Comparison of ENCODE assay signal across 22 cellular contexts in genomic region chr20:61257596-61257995, GRCh38. TPM values are rescaled to one million over a fixed set of nuclear protein-coding genes. Genes with fewer than 3 reads are reported as not detected.
A peak's percentile ranks its signal among the peaks of the same experiment; 100 is the strongest.
DNase-seq lines count a peak whose midpoint lies in the region; ATAC-seq, FAIRE-seq and TF ChIP-seq lines count a peak whose summit lies in the region.
"Had no signal": no experiment of that assay in that cellular context is flagged by ENCODE, and none has a peak within 500 bp of the region (broad histone marks: within the 10 kb centered on the region; RNA-seq: fewer than 3 reads in every experiment).

No MANE protein-coding gene starts in this region.

- H3K4me3 ChIP-seq in BE2C (ENCODE audit: low read depth, low read length) (peak overlapping the region; percentile 41), Loucy (ENCODE audit: low read length, poor library complexity, severe bottlenecking) (peak overlapping the region; percentile 50), hepatocyte (no peak overlapping the region)
- H3K4me3 ChIP-seq: A549, K562 had no signal

- H3K79me2 ChIP-seq in Loucy (ENCODE audit: insufficient read depth, low read length) (no peaks in the 10 kb centered on the region), hepatocyte (no peaks in the 10 kb centered on the region)

- POLR2A ChIA-PET in activated CD4-positive, alpha-beta T cell treated with anti-CD3 and anti-CD28 coated beads, Interleukin-2, amount 10 ng/mL, durations not matched to agents 7 days and 5 days (lab: Charles Lee) = no interaction called here

- H3K36me3 ChIP-seq in BE2C (no peaks in the 10 kb centered on the region), Loucy (ENCODE audit: insufficient read depth, low read length) (no peaks in the 10 kb centered on the region), hepatocyte (replicated peaks; ENCODE audit: insufficient read depth, low read depth) (no peaks in the 10 kb centered on the region)

- H4K20me1 ChIP-seq in Loucy (ENCODE audit: insufficient read depth, low read length, poor library complexity, severe bottlenecking) (no peaks in the 10 kb centered on the region), hepatocyte (ENCODE audit: insufficient read depth, poor library complexity, severe bottlenecking) (no peaks in the 10 kb centered on the region)

- no peak overlapping the region for H3K27ac Mint-ChIP-seq in activated CD4-positive, alpha-beta T cell treated with anti-CD3 and anti-CD28 coated beads, Interleukin-2, amount 10 ng/mL, durations not matched to agents 7 days and 5 days
- H3K27ac Mint-ChIP-seq: CD4-positive, CD25-positive, alpha-beta regulatory T cell; CD8-positive, alpha-beta memory T cell; H9 had no signal

- WGBS in hepatocyte (ENCODE audit: low lambda C conversion rate, missing lambda C conversion rate) = 86% methylated on average over 20 of the region's 20 CpGs

- TF ChIP-seq CTCF in BE2C (IDR thresholded peaks at IDR 0.05; ENCODE audit: low read depth, low read length) (no peak), Loucy (conservative IDR thresholded peaks at IDR 0.05; ENCODE audit: low read length) (no peak), hepatocyte (IDR thresholded peaks at IDR 0.05; ENCODE audit: poor library complexity) (no peak)

- no peaks in the 10 kb centered on the region for H3F3A ChIP-seq in Loucy (ENCODE audit: low read depth)

- H3K4me1 Mint-ChIP-seq in activated CD4-positive, alpha-beta T cell treated with anti-CD3 and anti-CD28 coated beads, Interleukin-2, amount 10 ng/mL, durations not matched to agents 7 days and 5 days = peaks cover 3% of the 10 kb centered on the region

- peaks cover 21% of the 10 kb centered on the region for H3K27me3 Mint-ChIP-seq in activated CD4-positive, alpha-beta T cell treated with anti-CD3 and anti-CD28 coated beads, Interleukin-2, amount 10 ng/mL, durations not matched to agents 7 days and 5 days

- peak overlapping the region; percentile 42 for H3K4me2 ChIP-seq in Loucy (ENCODE audit: low read depth, low read length, poor library complexity, severe bottlenecking)
- H3K4me2 ChIP-seq in hepatocyte = no peak overlapping the region
- H3K4me2 ChIP-seq: A549 had no signal

- no peak overlapping the region for H3K4me3 Mint-ChIP-seq in activated CD4-positive, alpha-beta T cell treated with anti-CD3 and anti-CD28 coated beads, Interleukin-2, amount 10 ng/mL, durations not matched to agents 7 days and 5 days
- H3K4me3 Mint-ChIP-seq: CD8-positive, alpha-beta memory T cell; H9 had no signal

- 0 out of 2 replicates have a peak overlapping the region, but pooled peaks have one; percentile 84 for H2AFZ ChIP-seq in Loucy (ENCODE audit: low read length)
- no peak overlapping the region for H2AFZ ChIP-seq in hepatocyte

- H3K36me3 Mint-ChIP-seq in activated CD4-positive, alpha-beta T cell treated with anti-CD3 and anti-CD28 coated beads, Interleukin-2, amount 10 ng/mL, durations not matched to agents 7 days and 5 days (ENCODE audit: low read depth) = no peaks in the 10 kb centered on the region
- H3K36me3 Mint-ChIP-seq: CD4-positive, CD25-positive, alpha-beta regulatory T cell; CD8-positive, alpha-beta memory T cell had no signal

- no peak overlapping the region for H3K27ac ChIP-seq in hepatocyte
- H3K27ac ChIP-seq: 22Rv1, A549, HL-60 had no signal

- DNase-seq in BE2C = peak; percentile 60
- DNase-seq in hepatocyte (ENCODE audit: low spot score) = peak; percentile 12
- peak; percentile 57 for DNase-seq in mucosa of gallbladder (ENCODE audit: low spot score)
- no peak for DNase-seq in hippocampal formation (lab: John Stamatoyannopoulos, UW)
- no peak for DNase-seq in GM12891 (ENCODE audit: insufficient read length, low spot score)
- DNase-seq in activated CD4-positive, alpha-beta T cell treated with anti-CD3 and anti-CD28 coated beads, Interleukin-2, amount 10 ng/mL, durations not matched to agents 7 days and 5 days = no peak
- DNase-seq: AML-193; C1 segment of cervical spinal cord; Caco-2; CD4-positive, CD25-positive, alpha-beta regulatory T cell; CD8-positive, alpha-beta memory T cell; GDM1; H9; IMR-90 had no signal

- CTCF ChIA-PET in activated CD4-positive, alpha-beta T cell treated with anti-CD3 and anti-CD28 coated beads, Interleukin-2, amount 10 ng/mL, durations not matched to agents 7 days and 5 days (lab: Charles Lee) = no interaction called here

- peaks cover 2% of the 10 kb centered on the region for H3K9me3 Mint-ChIP-seq in activated CD4-positive, alpha-beta T cell treated with anti-CD3 and anti-CD28 coated beads, Interleukin-2, amount 10 ng/mL, durations not matched to agents 7 days and 5 days

- no peaks in the 10 kb centered on the region for H3K9me2 ChIP-seq in Loucy (replicated peaks; ENCODE audit: low read depth, low read length)
- no peaks in the 10 kb centered on the region for H3K9me2 ChIP-seq in hepatocyte (replicated peaks; ENCODE audit: insufficient read depth)

- no peak for ATAC-seq in HG03432 (IDR thresholded peaks at IDR 0.05; ENCODE audit: unreplicated experiment)
- ATAC-seq: A549, K562 had no signal

- H3K9me3 ChIP-seq in BE2C (no peaks in the 10 kb centered on the region), Loucy (ENCODE audit: insufficient read depth, low read depth, low read length) (no peaks in the 10 kb centered on the region), hepatocyte (ENCODE audit: low read depth) (no peaks in the 10 kb centered on the region)
- H3K9me3 ChIP-seq: A549 had no signal

- H3K27me3 ChIP-seq in BE2C = peaks cover 20% of the 10 kb centered on the region
- H3K27me3 ChIP-seq in Loucy (ENCODE audit: insufficient read depth, low read length, poor library complexity, severe bottlenecking) = no peaks in the 10 kb centered on the region
- H3K27me3 ChIP-seq in hepatocyte = peaks cover 74% of the 10 kb centered on the region

- H3K4me1 ChIP-seq in BE2C = no peaks in the 10 kb centered on the region; the same call in 1 of the 2 replicates
- H3K4me1 ChIP-seq in Loucy (ENCODE audit: insufficient read depth, low read length, poor library complexity, severe bottlenecking) = peaks cover 10% of the 10 kb centered on the region
- H3K4me1 ChIP-seq in hepatocyte (ENCODE audit: insufficient read depth) = no peaks in the 10 kb centered on the region
- H3K4me1 ChIP-seq: Caco-2 had no signal

- TF ChIP-seq POLR2A in GM12891 (IDR thresholded peaks at IDR 0.05; ENCODE audit: low read depth, low read length) = no peak

- no peak for FAIRE-seq in GM12891 (lab: Jason Lieb, UNC)
- FAIRE-seq: A549, D721Med, H1, K562 had no signal

- H3K9ac ChIP-seq in Loucy (ENCODE audit: low read depth, low read length, poor library complexity, severe bottlenecking) = no peak overlapping the region

TF ChIP-seq in GM12891, 5 proteins besides CTCF, POLR2A, EP300 and RAD21:
- TF ChIP-seq SPI1 (IDR thresholded peaks at IDR 0.05; ENCODE audit: low read depth, low read length) (no peak), TAF1 (IDR thresholded peaks at IDR 0.05; ENCODE audit: low read depth, low read length) (no peak), PAX5 (IDR thresholded peaks at IDR 0.05; ENCODE audit: insufficient read depth, low read length, severe bottlenecking) (no peak), POU2F2 (IDR thresholded peaks at IDR 0.05; ENCODE audit: low read depth, low read length) (no peak), POLR2AphosphoS5 (IDR thresholded peaks at IDR 0.05; ENCODE audit: low read depth, low read length) (no peak)

RNA-seq across cellular contexts. Expression of gene CDH4, which starts 5.5 kb away (rescaled TPM):
- polyA plus RNA-seq in BE2C (2012; ENCODE audit: insufficient read depth, insufficient read length, low read depth) = 0.68 TPM
- 0.53 TPM in 1 of 2 replicates, not detected in the other for total RNA-seq in hepatocyte
- polyA plus RNA-seq in hepatocyte = 0.58 and 0.73 TPM in 2 replicates
- 3.5 TPM for total RNA-seq in mucosa of gallbladder
- 0.01 TPM for polyA plus RNA-seq in GM12891 (2012; ENCODE audit: low read depth, missing spikeins)
- total RNA-seq in activated CD4-positive, alpha-beta T cell treated with anti-CD3 and anti-CD28 coated beads, Interleukin-2, amount 10 ng/mL, durations not matched to agents 7 days and 5 days = not detected
- total RNA-seq: Caco-2; CD8-positive, alpha-beta memory T cell; K562 had no signal

Comparison
In these comparisons a context has a peak if more than half of its experiments do, and no peak if none do; other contexts are left out.
1. DNase-seq: peak in BE2C (single experiment), hepatocyte (single experiment) and mucosa of gallbladder (single experiment); none in hippocampal formation (0 of 2), GM12891 (single experiment) and activated CD4-positive, alpha-beta T cell treated with anti-CD3 and anti-CD28 coated beads, Interleukin-2, amount 10 ng/mL, durations not matched to agents 7 days and 5 days (single experiment).